In the genomic region with DNA sequence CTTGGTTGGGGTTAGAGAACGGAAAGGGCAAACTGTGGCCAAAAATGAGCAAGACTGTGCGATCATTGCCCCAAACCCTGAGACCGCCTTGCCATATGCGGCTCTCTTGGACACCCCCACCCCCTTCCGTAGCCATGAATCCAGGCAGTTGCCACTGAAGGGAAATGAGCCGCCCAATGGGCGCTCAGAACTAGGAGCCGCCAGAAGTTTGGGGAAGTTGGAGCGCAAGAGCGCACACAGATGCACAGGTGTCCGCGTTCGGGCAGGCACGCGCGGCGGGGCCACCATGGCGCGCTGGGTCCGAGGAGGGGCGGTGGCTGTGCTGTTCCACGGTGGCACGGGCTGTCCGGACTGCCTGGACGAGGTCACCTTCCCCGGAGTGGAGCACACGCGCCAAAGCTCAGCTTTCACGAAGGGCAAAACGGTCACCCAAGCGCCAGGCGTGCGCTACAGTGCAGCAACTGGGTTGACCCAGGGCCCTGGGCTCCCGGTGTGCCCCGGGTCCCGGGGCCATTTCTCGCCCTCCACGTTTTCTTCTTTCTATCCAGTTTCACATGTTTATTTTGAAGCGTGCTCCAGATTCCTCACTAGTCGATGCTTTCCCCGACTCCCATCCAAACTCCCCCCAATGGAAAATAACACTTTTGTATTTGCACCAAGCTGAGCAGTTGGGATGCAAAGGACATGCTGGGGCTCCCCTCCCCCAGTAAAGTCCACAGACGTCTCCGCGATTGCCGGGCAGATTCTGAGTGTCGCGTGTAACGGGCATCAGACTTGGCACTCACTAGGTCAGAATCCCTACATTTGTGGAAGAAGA, we compare ENCODE assay signal across 1 cellular context.
A peak's percentile ranks its signal among the peaks of the same experiment; 100 is the strongest.
TF ChIP-seq lines count a peak whose summit lies in the region.

No MANE protein-coding gene starts in this region.

TF ChIP-seq in WTC11, 78 proteins besides CTCF, POLR2A, EP300 and RAD21 (continued from another document):
- peak; percentile 61; the same call in 1 of the 2 replicates for TF ChIP-seq PRDM15 (CRISPR knock-in tag; IDR thresholded peaks at IDR 0.05)
- TF ChIP-seq, protein P1, sequence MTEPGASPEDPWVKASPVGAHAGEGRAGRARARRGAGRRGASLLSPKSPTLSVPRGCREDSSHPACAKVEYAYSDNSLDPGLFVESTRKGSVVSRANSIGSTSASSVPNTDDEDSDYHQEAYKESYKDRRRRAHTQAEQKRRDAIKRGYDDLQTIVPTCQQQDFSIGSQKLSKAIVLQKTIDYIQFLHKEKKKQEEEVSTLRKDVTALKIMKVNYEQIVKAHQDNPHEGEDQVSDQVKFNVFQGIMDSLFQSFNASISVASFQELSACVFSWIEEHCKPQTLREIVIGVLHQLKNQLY (CRISPR knock-in tag; IDR thresholded peaks at IDR 0.05) = no peak
- TF ChIP-seq, protein P2, sequence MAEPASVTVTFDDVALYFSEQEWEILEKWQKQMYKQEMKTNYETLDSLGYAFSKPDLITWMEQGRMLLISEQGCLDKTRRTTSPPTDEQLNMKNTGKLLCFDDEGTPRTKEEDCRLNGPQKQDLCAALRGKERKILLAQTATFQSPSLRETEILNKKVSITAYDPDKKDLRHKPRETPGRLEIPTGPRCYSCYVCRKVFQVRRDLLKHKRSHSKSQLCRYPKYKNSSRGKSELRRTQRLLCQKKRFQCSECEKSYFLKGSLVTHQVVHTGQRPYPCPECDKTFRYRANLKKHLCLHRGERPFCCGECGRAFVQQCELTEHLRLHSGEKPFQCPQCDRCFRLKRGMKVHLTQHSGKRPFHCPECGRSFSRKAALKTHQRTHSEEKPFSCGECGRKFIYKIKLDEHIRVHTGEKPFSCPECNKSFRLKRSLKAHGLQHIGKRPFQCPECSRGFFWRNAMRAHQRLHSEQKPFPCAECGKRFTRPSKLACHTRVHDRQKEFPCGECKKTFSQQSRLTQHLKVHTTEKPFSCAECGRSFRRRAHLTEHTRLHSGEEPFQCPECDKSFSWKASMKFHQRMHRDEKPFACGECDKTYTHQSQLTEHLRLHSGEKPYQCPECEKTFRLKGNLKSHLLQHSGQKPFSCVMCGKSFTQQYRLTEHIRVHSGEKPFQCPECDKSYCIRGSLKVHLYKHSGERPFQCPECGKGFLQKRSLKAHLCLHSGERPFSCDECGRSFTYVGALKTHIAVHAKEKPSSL (CRISPR knock-in tag; conservative IDR thresholded peaks at IDR 0.05) = no peak
- no peak for TF ChIP-seq TP53 (CRISPR knock-in tag; IDR thresholded peaks at IDR 0.05)
- no peak for TF ChIP-seq TEAD4 (CRISPR knock-in tag; IDR thresholded peaks at IDR 0.05)
- TF ChIP-seq E2F1 (CRISPR knock-in tag; IDR thresholded peaks at IDR 0.05) = no peak
- no peak for TF ChIP-seq JUN (CRISPR knock-in tag; IDR thresholded peaks at IDR 0.05)
- TF ChIP-seq ERG (CRISPR knock-in tag; IDR thresholded peaks at IDR 0.05) = no peak
